Comparison of ENCODE assay signal across 8 cellular contexts in the genomic region with DNA sequence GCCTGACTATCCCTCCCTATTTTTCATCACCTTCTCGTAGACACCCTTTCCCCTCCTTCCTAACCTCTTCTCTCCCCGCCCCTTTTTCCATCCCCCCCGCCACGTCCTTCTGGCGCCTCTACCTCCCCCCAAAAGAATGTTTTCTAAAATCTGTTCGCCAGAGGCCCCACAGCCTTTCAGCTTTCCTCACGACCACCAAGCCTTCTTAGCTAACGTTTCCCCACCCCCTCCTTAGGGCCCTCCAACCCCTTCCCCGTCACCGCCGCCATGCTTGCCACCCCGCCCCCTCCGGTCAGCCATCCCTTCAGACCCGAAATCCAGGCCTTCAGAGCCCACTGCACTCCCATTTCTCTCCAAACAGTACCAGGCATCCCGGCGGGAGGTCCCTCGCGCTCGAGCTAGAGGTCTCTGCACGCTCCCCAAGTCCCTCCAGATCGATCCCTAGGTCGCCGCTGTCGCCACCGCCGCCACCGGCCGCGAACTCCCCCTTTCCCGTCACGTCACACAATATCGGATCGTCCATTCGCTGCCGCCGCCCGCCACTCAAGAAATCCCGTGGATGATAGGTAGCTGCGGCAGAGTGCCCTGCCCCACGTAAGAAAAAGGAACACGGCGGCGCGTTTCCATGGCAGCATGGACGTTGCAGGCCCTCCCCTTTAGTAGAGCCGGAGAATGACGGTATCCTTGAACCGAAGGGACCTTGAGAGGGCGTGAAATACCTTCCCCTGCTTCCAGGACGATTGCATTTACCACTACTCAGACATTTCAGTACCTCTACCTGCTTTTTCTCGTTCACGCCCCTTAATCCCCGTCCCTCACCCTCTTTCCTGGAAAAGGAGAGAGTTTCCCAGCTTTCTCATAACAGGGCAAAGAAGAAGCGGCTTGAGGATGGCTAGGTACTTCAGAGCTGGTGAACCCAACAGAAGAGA. TPM values are rescaled to one million over a fixed set of nuclear protein-coding genes. Genes with fewer than 3 reads are reported as not detected.
A peak's percentile ranks its signal among the peaks of the same experiment; 100 is the strongest.
DNase-seq lines count a peak whose midpoint lies in the region; ATAC-seq and TF ChIP-seq lines count a peak whose summit lies in the region.

A gene with protein sequence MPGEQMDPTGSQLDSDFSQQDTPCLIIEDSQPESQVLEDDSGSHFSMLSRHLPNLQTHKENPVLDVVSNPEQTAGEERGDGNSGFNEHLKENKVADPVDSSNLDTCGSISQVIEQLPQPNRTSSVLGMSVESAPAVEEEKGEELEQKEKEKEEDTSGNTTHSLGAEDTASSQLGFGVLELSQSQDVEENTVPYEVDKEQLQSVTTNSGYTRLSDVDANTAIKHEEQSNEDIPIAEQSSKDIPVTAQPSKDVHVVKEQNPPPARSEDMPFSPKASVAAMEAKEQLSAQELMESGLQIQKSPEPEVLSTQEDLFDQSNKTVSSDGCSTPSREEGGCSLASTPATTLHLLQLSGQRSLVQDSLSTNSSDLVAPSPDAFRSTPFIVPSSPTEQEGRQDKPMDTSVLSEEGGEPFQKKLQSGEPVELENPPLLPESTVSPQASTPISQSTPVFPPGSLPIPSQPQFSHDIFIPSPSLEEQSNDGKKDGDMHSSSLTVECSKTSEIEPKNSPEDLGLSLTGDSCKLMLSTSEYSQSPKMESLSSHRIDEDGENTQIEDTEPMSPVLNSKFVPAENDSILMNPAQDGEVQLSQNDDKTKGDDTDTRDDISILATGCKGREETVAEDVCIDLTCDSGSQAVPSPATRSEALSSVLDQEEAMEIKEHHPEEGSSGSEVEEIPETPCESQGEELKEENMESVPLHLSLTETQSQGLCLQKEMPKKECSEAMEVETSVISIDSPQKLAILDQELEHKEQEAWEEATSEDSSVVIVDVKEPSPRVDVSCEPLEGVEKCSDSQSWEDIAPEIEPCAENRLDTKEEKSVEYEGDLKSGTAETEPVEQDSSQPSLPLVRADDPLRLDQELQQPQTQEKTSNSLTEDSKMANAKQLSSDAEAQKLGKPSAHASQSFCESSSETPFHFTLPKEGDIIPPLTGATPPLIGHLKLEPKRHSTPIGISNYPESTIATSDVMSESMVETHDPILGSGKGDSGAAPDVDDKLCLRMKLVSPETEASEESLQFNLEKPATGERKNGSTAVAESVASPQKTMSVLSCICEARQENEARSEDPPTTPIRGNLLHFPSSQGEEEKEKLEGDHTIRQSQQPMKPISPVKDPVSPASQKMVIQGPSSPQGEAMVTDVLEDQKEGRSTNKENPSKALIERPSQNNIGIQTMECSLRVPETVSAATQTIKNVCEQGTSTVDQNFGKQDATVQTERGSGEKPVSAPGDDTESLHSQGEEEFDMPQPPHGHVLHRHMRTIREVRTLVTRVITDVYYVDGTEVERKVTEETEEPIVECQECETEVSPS (N-terminal part only) (minus strand): TSS at position 484 of the 929 bp plus-strand sequence. CDS start 113 bp downstream, at position 371.

- peak within 1 kb of the TSS; percentile 58 to 93 for H3K27ac ChIP-seq in lung (ENCODE audit: low read depth in 1 of 2, low read length in 1 of 2)

- ATAC-seq in GM21360 (IDR thresholded peaks at IDR 0.05; ENCODE audit: unreplicated experiment) (peak; percentile 96), lung (ENCODE audit: insufficient read depth, low FRiP score) (peak; percentile 96)

- WGBS in lung, 2 donors: 1% methylated on average over 54 of the region's 54 CpGs

- H3K9me3 ChIP-seq in lung (ENCODE audit: control insufficient read depth in 2 of 2, insufficient read depth in 1 of 2, low read length in 1 of 2): no peaks in the 10 kb centered on the region

- H3K4me1 ChIP-seq in lung (ENCODE audit: control insufficient read depth in 2 of 2, insufficient read depth in 2 of 2, low read length in 2 of 2): peaks cover 0 to 3% of the 10 kb centered on the region in 2 donors

- TF ChIP-seq CTCF in lung (IDR thresholded peaks at IDR 0.05; ENCODE audit: control extremely low read depth, extremely low read depth): no peak

- CTCF ChIA-PET in activated CD8-positive, alpha-beta memory T cell treated with anti-CD3 and anti-CD28 coated beads for 36 hours (lab: Charles Lee): interaction anchor here (0.8 to 3.3 kb wide), 3 partner anchors 9 to 48 kb away, joined by 3 to 13 read pairs (median 3); no protein-coding TSS in a partner anchor

- DNase-seq in CMK (ENCODE audit: low read depth) (peak; percentile 67), HT1080 (ENCODE audit: low read depth) (peak; percentile 94), NOMO-1 (lab: John Stamatoyannopoulos, UW; ENCODE audit: unreplicated experiment in 2 of 2) (peak; percentile 93 to 95), lung (ENCODE audit: low spot score) (peak; percentile 97)
- peak; percentile 93 for DNase-seq in effector CD8-positive, alpha-beta T cell (lab: John Stamatoyannopoulos, UW)
- DNase-seq in stimulated activated CD4-positive, alpha-beta T cell treated with anti-CD3 and anti-CD28 coated beads, TNF-alpha, amount 100 ng/mL, for 24 hours (ENCODE audit: low read depth in 3 of 3): peak; percentile 89 to 95 (median 92)

- H3K27me3 ChIP-seq in lung (ENCODE audit: control insufficient read depth, insufficient read depth): no peaks in the 10 kb centered on the region

- peaks cover 1 to 3% of the 10 kb centered on the region in 2 donors for H3K36me3 ChIP-seq in lung (ENCODE audit: control insufficient read depth in 2 of 2, insufficient read depth in 2 of 2, low read length in 2 of 2)

- peak within 1 kb of the TSS; percentile 93 for H3K4me3 ChIP-seq in lung

- POLR2A ChIA-PET in activated CD8-positive, alpha-beta memory T cell treated with anti-CD3 and anti-CD28 coated beads for 36 hours (lab: Charles Lee): interaction anchor here (0.7 to 2.6 kb wide), 2 partner anchors 18 to 770 kb away, joined by 4 to 14 read pairs; no protein-coding TSS in a partner anchor

RNA-seq across cellular contexts. Expression of the gene that starts here (rescaled TPM):
- total RNA-seq in HT1080 (2014; rRNA removed; shearing (Covaris generic)): 23.1 and 23.4 TPM in 2 replicates
- 12.6 and 16.1 TPM in 2 replicates for polyA plus RNA-seq in HT1080 (2015; cell fraction: cytosol; rRNA removed)
- 60.4 and 66.4 TPM in 2 replicates for polyA plus RNA-seq in HT1080 (2015; cell fraction: nucleus; rRNA removed)
- 10 to 100 TPM; 29.1 to 29.4 TPM for total RNA-seq in activated CD8-positive, alpha-beta memory T cell treated with anti-CD3 and anti-CD28 coated beads for 36 hours
- 10 to 100 TPM; 35.3 to 97.4 TPM for total RNA-seq in lung
- polyA plus RNA-seq in lung: 10 to 100 TPM in 1 of 2 donors, 1 to 10 TPM in 1; 8.9 to 12.1 TPM

Comparison
In these comparisons a context has a peak if more than half of its experiments do, and no peak if none do; other contexts are left out.
1. Peak in every context shown above with its lines: DNase-seq, ATAC-seq, H3K4me3 ChIP-seq and H3K27ac ChIP-seq.